8 cellular contexts compared by ENCODE assay signal in genomic region chr2:202033317-202034248, GRCh38. TPM values are rescaled to one million over a fixed set of nuclear protein-coding genes. Genes with fewer than 3 reads are reported as not detected.
DNase-seq lines count a peak whose midpoint lies in the region; ATAC-seq, FAIRE-seq and TF ChIP-seq lines count a peak whose summit lies in the region.

Gene FZD7 (plus strand): TSS chr2:202033855. CDS start chr2:202034648, 793 bp downstream.

- H3K27me3 Mint-ChIP-seq in activated naive CD8-positive, alpha-beta T cell treated with anti-CD3 and anti-CD28 coated beads, Interleukin-2, amount 10 ng/mL, durations not matched to agents 7 days and 5 days: peaks cover 52% of the 10 kb centered on the region

- 0% methylated on average over 87 to 109 of the region's 109 CpGs for WGBS in pancreas, 2 donors
- 0 to 1% methylated on average over 19 to 39 of the region's 109 CpGs for WGBS in thyroid gland, 2 donors

- intact Hi-C loops in Right ventricle myocardium inferior (cut with DNase I): loop anchor here (10.0 kb wide), 1 partner anchor 149 kb away; no protein-coding TSS in a partner anchor
- intact Hi-C loops in pancreas (cut with DNase I): no loop called here
- intact Hi-C loops in thyroid gland (cut with DNase I): loop anchor here (5.0 kb wide), 1 partner anchor 251 kb away; the partner anchor contains the start of gene ALS2

- peaks cover 2% of the 10 kb centered on the region for H3K36me3 Mint-ChIP-seq in activated naive CD8-positive, alpha-beta T cell treated with anti-CD3 and anti-CD28 coated beads, Interleukin-2, amount 10 ng/mL, durations not matched to agents 7 days and 5 days

- peak within 1 kb of the TSS; percentile 82 for H3K9ac ChIP-seq in ES-I3 (ENCODE audit: low read depth, low read length)

- peak within 1 kb of the TSS; percentile 86 for H3K4me3 Mint-ChIP-seq in activated naive CD8-positive, alpha-beta T cell treated with anti-CD3 and anti-CD28 coated beads, Interleukin-2, amount 10 ng/mL, durations not matched to agents 7 days and 5 days

- peaks cover 5% of the 10 kb centered on the region; the same call in 1 of the 2 replicates for H3K36me3 ChIP-seq in ES-I3 (ENCODE audit: insufficient read depth, low read length)
- no peaks in the 10 kb centered on the region for H3K36me3 ChIP-seq in pancreas
- no peaks in the 10 kb centered on the region for H3K36me3 ChIP-seq in thyroid gland

- no peak for TF ChIP-seq CTCF in pancreas (IDR thresholded peaks at IDR 0.05)
- peak in 1 of 6 experiments; percentile 14 for TF ChIP-seq CTCF in thyroid gland (IDR thresholded peaks at IDR 0.05)

- ATAC-seq in GM21825 (IDR thresholded peaks at IDR 0.05; ENCODE audit: unreplicated experiment): peak; percentile 88
- peak; percentile 76 for ATAC-seq in activated naive CD8-positive, alpha-beta T cell treated with anti-CD3 and anti-CD28 coated beads, Interleukin-2, amount 10 ng/mL, durations not matched to agents 7 days and 5 days (ENCODE audit: low read depth)
- ATAC-seq in Right ventricle myocardium inferior: peak; percentile 90
- peak; percentile 94 to 97 (median 96) for ATAC-seq in pancreas

- POLR2A ChIA-PET in activated naive CD8-positive, alpha-beta T cell treated with anti-CD3 and anti-CD28 coated beads, Interleukin-2, amount 10 ng/mL, durations not matched to agents 7 days and 5 days (lab: Charles Lee): no interaction called here

- peak; percentile 31 to 87 for TF ChIP-seq POLR2A in thyroid gland (IDR thresholded peaks at IDR 0.05)

- H3K9me3 Mint-ChIP-seq in activated naive CD8-positive, alpha-beta T cell treated with anti-CD3 and anti-CD28 coated beads, Interleukin-2, amount 10 ng/mL, durations not matched to agents 7 days and 5 days: no peaks in the 10 kb centered on the region

- H3K27ac ChIP-seq in pancreas: peak within 1 kb of the TSS; percentile 76 to 92 (median 84)
- peak within 1 kb of the TSS; percentile 91 to 99 (median 98) for H3K27ac ChIP-seq in thyroid gland

- H3K4me1 ChIP-seq in ES-I3 (ENCODE audit: insufficient read depth, low read length) (peaks cover 15% of the 10 kb centered on the region), pancreas (peaks cover 0 to 10% (median 8%) of the 10 kb centered on the region in 3 donors), thyroid gland (peaks cover 16 to 32% of the 10 kb centered on the region in 2 donors)

- DNase-seq in Kasumi-1 (lab: John Stamatoyannopoulos, UW) (peak; percentile 88), SKM-1 treated with dmso at 0.1 percent for 144 hours (lab: John Stamatoyannopoulos, UW; ENCODE audit: unreplicated experiment) (peak; percentile 79), Right ventricle myocardium inferior (ENCODE audit: missing footprints) (peak; percentile 95), pancreas (peak; percentile 86 to 96 (median 92)), thyroid gland (peak; percentile 94)
- peak; percentile 88 for DNase-seq in activated naive CD8-positive, alpha-beta T cell treated with anti-CD3 and anti-CD28 coated beads, Interleukin-2, amount 10 ng/mL, durations not matched to agents 7 days and 5 days

- peaks cover 0 to 7% (median 2%) of the 10 kb centered on the region in 4 donors for H3K27me3 ChIP-seq in pancreas
- H3K27me3 ChIP-seq in thyroid gland: no peaks in the 10 kb centered on the region

- H3K27ac Mint-ChIP-seq in activated naive CD8-positive, alpha-beta T cell treated with anti-CD3 and anti-CD28 coated beads, Interleukin-2, amount 10 ng/mL, durations not matched to agents 7 days and 5 days: no peak within 1 kb of the TSS

- H3K4me1 Mint-ChIP-seq in activated naive CD8-positive, alpha-beta T cell treated with anti-CD3 and anti-CD28 coated beads, Interleukin-2, amount 10 ng/mL, durations not matched to agents 7 days and 5 days: peaks cover 13% of the 10 kb centered on the region

- H3K9me3 ChIP-seq in ES-I3 (ENCODE audit: control insufficient read depth, insufficient read depth, low read length) (no peaks in the 10 kb centered on the region), pancreas (no peaks in the 10 kb centered on the region), thyroid gland (no peaks in the 10 kb centered on the region)

- H3K4me3 ChIP-seq in pancreas: peak within 1 kb of the TSS; percentile 55 to 81 (median 66)
- peak within 1 kb of the TSS; percentile 65 to 93 (median 87) for H3K4me3 ChIP-seq in thyroid gland (replicated peaks in 1 of 3)

- FAIRE-seq in pancreas (lab: Jason Lieb, UNC): no peak

RNA-seq across cellular contexts. Expression of gene FZD7, which starts in this region (rescaled TPM):
- under 1 TPM; 0.44 to 0.82 TPM for total RNA-seq in activated naive CD8-positive, alpha-beta T cell treated with anti-CD3 and anti-CD28 coated beads, Interleukin-2, amount 10 ng/mL, durations not matched to agents 7 days and 5 days
- total RNA-seq in Right ventricle myocardium inferior (24.2 TPM), pancreas (1 to 10 TPM in 3 of 6 donors, under 1 TPM in 3; 0.60 to 5.2 (median 1.5) TPM), thyroid gland (10 to 100 TPM; 10.1 to 23.6 (median 10.9) TPM)
- 1 to 10 TPM in 1 of 2 donors, under 1 TPM in 1; 0.53 to 1.2 TPM for polyA plus RNA-seq in pancreas

Comparison
In these comparisons a context has a peak if more than half of its experiments do, and no peak if none do; other contexts are left out.
1. Peak in every context shown above with its lines: DNase-seq, ATAC-seq, H3K4me3 ChIP-seq and H3K27ac ChIP-seq.
2. Peak in DNase-seq and ATAC-seq in activated naive CD8-positive, alpha-beta T cell treated with anti-CD3 and anti-CD28 coated beads, Interleukin-2, amount 10 ng/mL, durations not matched to agents 7 days and 5 days; RNA of the gene not detected or under 1 TPM.
3. intact Hi-C loops: an anchor here in Right ventricle myocardium inferior (10.0 kb wide) and thyroid gland (5.0 kb wide); none called in pancreas.